ENCODE assay signal across 32 cellular contexts in the genomic region with DNA sequence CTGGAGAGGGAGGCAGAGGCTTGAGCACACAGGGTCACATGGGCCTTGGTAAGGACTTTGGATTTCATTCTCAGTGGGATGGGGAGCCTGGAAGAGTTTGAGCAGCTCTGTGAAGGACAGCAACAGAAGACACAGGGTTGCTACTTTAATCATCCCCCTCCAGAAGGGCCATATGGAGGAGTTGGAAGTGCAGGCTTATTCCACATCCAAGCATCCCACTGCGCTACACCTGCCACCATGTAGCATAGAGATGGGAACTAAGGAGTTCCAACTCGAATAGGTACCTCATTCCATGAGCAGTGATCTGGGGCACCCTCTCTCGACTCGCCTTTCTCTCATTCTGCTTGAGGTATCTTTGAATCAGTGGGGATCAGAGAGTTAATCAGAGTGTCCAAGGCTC.
"Had no signal": no experiment of that assay in that cellular context is flagged by ENCODE, and none has a peak within 500 bp of the region (broad histone marks: within the 10 kb centered on the region; RNA-seq: fewer than 3 reads in every experiment).

No MANE protein-coding gene starts in this region.

- H3K36me3 ChIP-seq: ascending aorta, breast epithelium, cardiac muscle cell, esophagus squamous epithelium, gastroesophageal sphincter, heart right ventricle had no signal

- H3K27ac ChIP-seq: ascending aorta, breast epithelium, cardiac muscle cell, coronary artery, epithelial cell of prostate, esophagus squamous epithelium, gastroesophageal sphincter, heart right ventricle, VCaP had no signal

- H3K36me3 Mint-ChIP-seq: activated naive CD4-positive, alpha-beta T cell treated with anti-CD3 and anti-CD28 coated beads, Interleukin-2, amount 10 ng/mL, durations not matched to agents 7 days and 5 days; activated naive CD4-positive, alpha-beta T cell treated with anti-CD3 and anti-CD28 coated beads, Interleukin-2, amount 50 U/mL, for 72 hours; activated naive CD8-positive, alpha-beta T cell treated with anti-CD3 and anti-CD28 coated beads, Interleukin-2, amount 10 ng/mL, durations not matched to agents 7 days and 5 days; brain; WTC11 had no signal

- H3K9me3 ChIP-seq: ascending aorta, breast epithelium, esophagus squamous epithelium, gastroesophageal sphincter, heart right ventricle had no signal

- H3K4me1 Mint-ChIP-seq: WTC11 had no signal

- H3K4me3 ChIP-seq: ascending aorta, breast epithelium, cardiac muscle cell, coronary artery, esophagus squamous epithelium, gastroesophageal sphincter, heart right ventricle had no signal

- H3K9me3 Mint-ChIP-seq: activated CD4-positive, alpha-beta memory T cell treated with anti-CD3 and anti-CD28 coated beads, Interleukin-2, amount 10 ng/mL, durations not matched to agents 7 days and 5 days; activated naive CD4-positive, alpha-beta T cell treated with anti-CD3 and anti-CD28 coated beads, Interleukin-2, amount 50 U/mL, for 72 hours; activated T-cell treated with anti-CD3 and anti-CD28 coated beads, Interleukin-2, amount 50 U/mL, for 24 hours; activated T-cell treated with anti-CD3 and anti-CD28 coated beads, Interleukin-2, amount 50 U/mL, for 72 hours; central memory CD8-positive, alpha-beta T cell; dendritic cell treated with granulocyte-macrophage colony-stimulating factor and Interleukin-4, amounts not matched to agents 40 ng/mL and 50 ng/mL, for 4 days; effector memory CD8-positive, alpha-beta T cell had no signal

- H3K4me3 Mint-ChIP-seq: activated CD4-positive, alpha-beta memory T cell treated with anti-CD3 and anti-CD28 coated beads, Interleukin-2, amount 10 ng/mL, durations not matched to agents 7 days and 5 days; activated CD4-positive, alpha-beta T cell treated with anti-CD3 and anti-CD28 coated beads, Interleukin-2, amount 10 ng/mL, durations not matched to agents 7 days and 5 days; activated naive CD4-positive, alpha-beta T cell treated with anti-CD3 and anti-CD28 coated beads, Interleukin-2, amount 10 ng/mL, durations not matched to agents 7 days and 5 days; activated naive CD8-positive, alpha-beta T cell treated with anti-CD3 and anti-CD28 coated beads, Interleukin-2, amount 10 ng/mL, durations not matched to agents 7 days and 5 days; activated T-cell treated with anti-CD3 and anti-CD28 coated beads, Interleukin-2, amount 50 U/mL, for 24 hours; activated T-cell treated with anti-CD3 and anti-CD28 coated beads, Interleukin-2, amount 50 U/mL, for 72 hours; brain; central memory CD8-positive, alpha-beta T cell; dendritic cell treated with granulocyte-macrophage colony-stimulating factor and Interleukin-4, amounts not matched to agents 40 ng/mL and 50 ng/mL, for 4 days; effector memory CD8-positive, alpha-beta T cell; WTC11 had no signal

- H3K4me1 ChIP-seq: ascending aorta, breast epithelium had no signal

- H3K27me3 ChIP-seq: ascending aorta, breast epithelium, gastroesophageal sphincter had no signal

- H3K27ac Mint-ChIP-seq: activated CD4-positive, alpha-beta memory T cell treated with anti-CD3 and anti-CD28 coated beads, Interleukin-2, amount 10 ng/mL, durations not matched to agents 7 days and 5 days; activated naive CD4-positive, alpha-beta T cell treated with anti-CD3 and anti-CD28 coated beads, Interleukin-2, amount 10 ng/mL, durations not matched to agents 7 days and 5 days; activated naive CD4-positive, alpha-beta T cell treated with anti-CD3 and anti-CD28 coated beads, Interleukin-2, amount 50 U/mL, for 72 hours; activated naive CD8-positive, alpha-beta T cell treated with anti-CD3 and anti-CD28 coated beads, Interleukin-2, amount 10 ng/mL, durations not matched to agents 7 days and 5 days; activated T-cell treated with anti-CD3 and anti-CD28 coated beads, Interleukin-2, amount 50 U/mL, for 24 hours; activated T-cell treated with anti-CD3 and anti-CD28 coated beads, Interleukin-2, amount 50 U/mL, for 72 hours; brain; dendritic cell treated with granulocyte-macrophage colony-stimulating factor and Interleukin-4, amounts not matched to agents 40 ng/mL and 50 ng/mL, for 4 days; effector memory CD8-positive, alpha-beta T cell; WTC11 had no signal

- DNase-seq: activated CD4-positive, alpha-beta memory T cell treated with anti-CD3 and anti-CD28 coated beads, Interleukin-2, amount 10 ng/mL, durations not matched to agents 7 days and 5 days; activated CD4-positive, alpha-beta T cell treated with anti-CD3 and anti-CD28 coated beads for 1 hour; activated CD4-positive, alpha-beta T cell treated with anti-CD3 and anti-CD28 coated beads for 4 hours; activated CD4-positive, alpha-beta T cell treated with anti-CD3 and anti-CD28 coated beads, Interleukin-2, amount 10 ng/mL, durations not matched to agents 7 days and 5 days; activated CD4-positive, alpha-beta T cell treated with anti-CD3 and anti-CD28 coated beads, Interleukin-2, amount 50 U/mL, for 4 hours; activated CD8-positive, alpha-beta memory T cell treated with anti-CD3 and anti-CD28 coated beads, Interleukin-2, amount 50 U/mL, for 48 hours; activated gamma-delta T cell; activated naive CD4-positive, alpha-beta T cell; activated naive CD4-positive, alpha-beta T cell treated with anti-CD3 and anti-CD28 coated beads, Interleukin-2, amount 10 ng/mL, durations not matched to agents 7 days and 5 days; activated naive CD8-positive, alpha-beta T cell treated with anti-CD3 and anti-CD28 coated beads, Interleukin-2, amount 10 ng/mL, durations not matched to agents 7 days and 5 days; activated T-cell treated with anti-CD3 and anti-CD28 coated beads for 4 hours; activated T-cell treated with anti-CD3 and anti-CD28 coated beads, Interleukin-2, amount 50 U/mL, for 24 hours; activated T-cell treated with anti-CD3 and anti-CD28 coated beads, Interleukin-2, amount 50 U/mL, for 72 hours; effector CD4-positive, alpha-beta T cell; effector memory CD8-positive, alpha-beta T cell; esophagus squamous epithelium; foreskin melanocyte; heart right ventricle; T-helper 1 cell; T-helper 2 cell had no signal
